10 cellular contexts compared by ENCODE assay signal in genomic region chr3:195182470-195182795, GRCh38.
A peak's percentile ranks its signal among the peaks of the same experiment; 100 is the strongest.
DNase-seq lines count a peak whose midpoint lies in the region; ATAC-seq, FAIRE-seq and TF ChIP-seq lines count a peak whose summit lies in the region.
"Had no signal": no experiment of that assay in that cellular context is flagged by ENCODE, and none has a peak within 500 bp of the region (broad histone marks: within the 10 kb centered on the region; RNA-seq: fewer than 3 reads in every experiment).

No MANE protein-coding gene starts in this region.

- no peaks in the 10 kb centered on the region for H3K9me2 ChIP-seq in GM23338 (ENCODE audit: insufficient read depth)

- H3K4me1 ChIP-seq in GM23338 (ENCODE audit: insufficient read depth) (peaks cover 18% of the 10 kb centered on the region), keratinocyte (ENCODE audit: control insufficient read depth, extremely low read depth, insufficient read depth, low read length) (peaks cover 34% of the 10 kb centered on the region)

- H4K20me1 ChIP-seq in GM23338 (replicated peaks; ENCODE audit: insufficient read depth) (no peaks in the 10 kb centered on the region), keratinocyte (ENCODE audit: control insufficient read depth, extremely low read depth, insufficient read depth, low read length) (no peaks in the 10 kb centered on the region)

- peaks cover 71% of the 10 kb centered on the region for H3K4me1 Mint-ChIP-seq in GM23338
- peaks cover 42% of the 10 kb centered on the region for H3K4me1 Mint-ChIP-seq in activated T-helper 2 cell treated with anti-CD3 and anti-CD28 coated beads, Interferon-gamma antibody, Interleukin-2, Interleukin-4, amounts not matched to agents 10 μg/mL and 5 μg/mL and 100 μg/mL, durations not matched to agents 14 hours and 24 hours and 36 hours (ENCODE audit: low read depth)

- no peaks in the 10 kb centered on the region for H3F3A ChIP-seq in GM23338 (replicated peaks; ENCODE audit: low read depth)

- dilution Hi-C loops in keratinocyte (cut with MboI; ENCODE audit: extremely low pct_ligation_motif_present, low sequenced_read_pairs): no loop called here

- H3K9me1 ChIP-seq in keratinocyte (ENCODE audit: control insufficient read depth, extremely low read depth, insufficient read depth, low read length): no peaks in the 10 kb centered on the region

- H3K36me3 Mint-ChIP-seq in GM23338 (ENCODE audit: low read depth): no peaks in the 10 kb centered on the region; the same call in 2 of the 3 replicates
- H3K36me3 Mint-ChIP-seq in activated T-helper 2 cell treated with anti-CD3 and anti-CD28 coated beads, Interferon-gamma antibody, Interleukin-2, Interleukin-4, amounts not matched to agents 10 μg/mL and 5 μg/mL and 100 μg/mL, durations not matched to agents 14 hours and 24 hours and 36 hours (ENCODE audit: low read depth): no peaks in the 10 kb centered on the region

- H3K79me2 ChIP-seq in GM23338 (replicated peaks; ENCODE audit: insufficient read depth) (peaks cover 45% of the 10 kb centered on the region), keratinocyte (ENCODE audit: control insufficient read depth, insufficient read depth, low read length) (peaks cover 6% of the 10 kb centered on the region)

- H3K4me2 ChIP-seq in GM23338 (no peak overlapping the region), keratinocyte (ENCODE audit: control insufficient read depth, extremely low read depth, insufficient read depth, low read depth, low read length) (peak overlapping the region; percentile 76)

- intact Hi-C loops in activated T-helper 2 cell treated with anti-CD3 and anti-CD28 coated beads, Interferon-gamma antibody, Interleukin-2, Interleukin-4, amounts not matched to agents 10 μg/mL and 5 μg/mL and 100 μg/mL, durations not matched to agents 14 hours and 24 hours and 36 hours (cut with micrococcal nuclease): no loop called here

- no peaks in the 10 kb centered on the region for H3K9me3 Mint-ChIP-seq in GM23338
- no peaks in the 10 kb centered on the region for H3K9me3 Mint-ChIP-seq in activated T-helper 2 cell treated with anti-CD3 and anti-CD28 coated beads, Interferon-gamma antibody, Interleukin-2, Interleukin-4, amounts not matched to agents 10 μg/mL and 5 μg/mL and 100 μg/mL, durations not matched to agents 14 hours and 24 hours and 36 hours
- H3K9me3 Mint-ChIP-seq: central memory CD8-positive, alpha-beta T cell; IgD-negative memory B cell had no signal

- FAIRE-seq in keratinocyte (lab: Jason Lieb, UNC): peak; percentile 82

- no peak overlapping the region for H3K9ac ChIP-seq in keratinocyte (ENCODE audit: control insufficient read depth, extremely low read depth, insufficient read depth, low read length)

- peak overlapping the region; percentile 51; the same call in 1 of the 2 replicates for H3K27ac Mint-ChIP-seq in GM23338
- peak overlapping the region; percentile 12 for H3K27ac Mint-ChIP-seq in activated T-helper 2 cell treated with anti-CD3 and anti-CD28 coated beads, Interferon-gamma antibody, Interleukin-2, Interleukin-4, amounts not matched to agents 10 μg/mL and 5 μg/mL and 100 μg/mL, durations not matched to agents 14 hours and 24 hours and 36 hours
- H3K27ac Mint-ChIP-seq: IgD-negative memory B cell had no signal

- H3K4me3 ChIP-seq in GM23338 (no peak overlapping the region), keratinocyte (ENCODE audit: control insufficient read depth in 2 of 3, extremely low read depth in 1 of 3, insufficient read depth in 2 of 3, low read depth in 1 of 3, low read length in 3 of 3) (peak overlapping the region in 1 of 3 experiments; percentile 25)

- DNase-seq in A172 (ENCODE audit: low spot score): peak; percentile 60
- no peak for DNase-seq in GM23338 (ENCODE audit: low spot score)
- no peak for DNase-seq in activated T-helper 2 cell treated with anti-CD3 and anti-CD28 coated beads, Interferon-gamma antibody, Interleukin-2, Interleukin-4, amounts not matched to agents 10 μg/mL and 5 μg/mL and 100 μg/mL, durations not matched to agents 14 hours and 24 hours and 36 hours (ENCODE audit: low spot score)
- no peak for DNase-seq in keratinocyte (ENCODE audit: low read depth, low spot score)
- DNase-seq in DMS114 treated with DMSO at 0.1 percent for 48 hours (lab: John Stamatoyannopoulos, UW; ENCODE audit: unreplicated experiment): no peak
- no peak for DNase-seq in cerebellar cortex (ENCODE audit: low spot score)
- no peak for DNase-seq in T1000 (lab: John Stamatoyannopoulos, UW)
- no peak for DNase-seq in SKM-1 treated with dmso at 0.1 percent for 144 hours (lab: John Stamatoyannopoulos, UW; ENCODE audit: unreplicated experiment)

- H3K27me3 ChIP-seq in GM23338 (ENCODE audit: insufficient read depth) (no peaks in the 10 kb centered on the region), keratinocyte (ENCODE audit: control insufficient read depth, extremely low read depth, insufficient read depth, low read length) (no peaks in the 10 kb centered on the region)

- H3K27ac ChIP-seq in GM23338 (ENCODE audit: low read depth) (no peak overlapping the region), keratinocyte (ENCODE audit: control insufficient read depth, insufficient read depth, low read length) (peak overlapping the region; percentile 30)

- H3K4me3 Mint-ChIP-seq in GM23338: no peak overlapping the region
- no peak overlapping the region for H3K4me3 Mint-ChIP-seq in activated T-helper 2 cell treated with anti-CD3 and anti-CD28 coated beads, Interferon-gamma antibody, Interleukin-2, Interleukin-4, amounts not matched to agents 10 μg/mL and 5 μg/mL and 100 μg/mL, durations not matched to agents 14 hours and 24 hours and 36 hours (ENCODE audit: low read depth)
- H3K4me3 Mint-ChIP-seq: IgD-negative memory B cell had no signal

- no peak for TF ChIP-seq CTCF in GM23338 (conservative IDR thresholded peaks at IDR 0.05; ENCODE audit: low read depth in 2 of 2)
- TF ChIP-seq CTCF in keratinocyte (optimal IDR thresholded peaks at IDR 0.05 in 1 of 3, IDR thresholded peaks at IDR 0.05 in 1 of 3, conservative IDR thresholded peaks at IDR 0.05 in 1 of 3; ENCODE audit: extremely low read depth in 1 of 3, insufficient read depth in 2 of 3, low read length in 3 of 3): no peak

- H2AFZ ChIP-seq in GM23338 (no peak overlapping the region), keratinocyte (ENCODE audit: control insufficient read depth, low read length) (no peak overlapping the region)

- ATAC-seq in GM23338: peak; percentile 24

- H3K36me3 ChIP-seq in GM23338 (ENCODE audit: insufficient read depth): no peaks in the 10 kb centered on the region
- no peaks in the 10 kb centered on the region for H3K36me3 ChIP-seq in keratinocyte (ENCODE audit: control insufficient read depth in 2 of 2, extremely low read depth in 1 of 2, insufficient read depth in 2 of 2, low read length in 2 of 2)

- peaks cover 7% of the 10 kb centered on the region for H3K27me3 Mint-ChIP-seq in GM23338 (ENCODE audit: insufficient read depth, low read depth, poor library complexity)
- no peaks in the 10 kb centered on the region for H3K27me3 Mint-ChIP-seq in activated T-helper 2 cell treated with anti-CD3 and anti-CD28 coated beads, Interferon-gamma antibody, Interleukin-2, Interleukin-4, amounts not matched to agents 10 μg/mL and 5 μg/mL and 100 μg/mL, durations not matched to agents 14 hours and 24 hours and 36 hours (ENCODE audit: low read depth)
- H3K27me3 Mint-ChIP-seq: central memory CD8-positive, alpha-beta T cell; IgD-negative memory B cell had no signal

- H3K9me3 ChIP-seq in keratinocyte (ENCODE audit: control insufficient read depth, low read depth, low read length): no peaks in the 10 kb centered on the region

TF ChIP-seq in GM23338, 12 proteins besides CTCF, POLR2A, EP300 and RAD21 (continues in another document):
- TF ChIP-seq CREB1 (CRISPR knock-in tag; IDR thresholded peaks at IDR 0.05; ENCODE audit: low read depth) (no peak), ZNF114 (CRISPR knock-in tag; IDR thresholded peaks at IDR 0.05) (no peak), STAT1 (IDR thresholded peaks at IDR 0.05; ENCODE audit: unreplicated experiment) (no peak), EZH2phosphoT487 (IDR thresholded peaks at IDR 0.05; ENCODE audit: unreplicated experiment) (no peak), ZNF331 (CRISPR knock-in tag; IDR thresholded peaks at IDR 0.05; ENCODE audit: low read depth) (no peak), POLR2AphosphoS5 (IDR thresholded peaks at IDR 0.05; ENCODE audit: low read depth) (no peak), REST (IDR thresholded peaks at IDR 0.05; ENCODE audit: unreplicated experiment) (no peak), ETS1 (IDR thresholded peaks at IDR 0.05) (no peak)
